8 cellular contexts compared by ENCODE assay signal in genomic region chr12:105382771-105383632, GRCh38.
DNase-seq lines count a peak whose midpoint lies in the region; ATAC-seq and TF ChIP-seq lines count a peak whose summit lies in the region.

No MANE protein-coding gene starts in this region.

- DNase-seq in DMS79 (lab: John Stamatoyannopoulos, UW) (peak; percentile 18), HL-60 (ENCODE audit: low read depth in 1 of 2, low spot score in 1 of 2) (peak in 1 of 2 experiments; percentile 15), NCI-H774 (lab: John Stamatoyannopoulos, UW) (peak; percentile 46), T47D (ENCODE audit: low read depth in 1 of 2, low spot score in 1 of 2) (peak; percentile 53 to 79), inferior parietal cortex (ENCODE audit: extremely low spot score) (peak; percentile 80), smooth muscle cell of the brain vasculature (ENCODE audit: low read depth, low spot score) (peak; percentile 57)

- ATAC-seq in HG02642 (IDR thresholded peaks at IDR 0.05; ENCODE audit: poor library complexity, unreplicated experiment) = no peak
- ATAC-seq in HG03175 (IDR thresholded peaks at IDR 0.05; ENCODE audit: unreplicated experiment) = no peak

- in situ Hi-C loops in T47D (cut with HindIII; ENCODE audit: low pct_unique_long_range_greater_than_20kb, low sequenced_read_pairs) = no loop called here

- peak; percentile 38 for TF ChIP-seq CTCF in HL-60 (IDR thresholded peaks at IDR 0.05; ENCODE audit: insufficient read depth, low read length)

- no peak overlapping the region for H3K4me3 ChIP-seq in HL-60 (replicated peaks; ENCODE audit: insufficient read depth, low read length)

- no peak overlapping the region for H3K27ac ChIP-seq in HL-60 (replicated peaks)

- peaks cover 2% of the 10 kb centered on the region for H3K27me3 ChIP-seq in HL-60 (ENCODE audit: insufficient read depth, poor library complexity, severe bottlenecking)
